Comparison of ENCODE assay signal across 8 cellular contexts in genomic region chr1:21659099-21659923, GRCh38. TPM values are rescaled to one million over a fixed set of nuclear protein-coding genes. Genes with fewer than 3 reads are reported as not detected.
DNase-seq lines count a peak whose midpoint lies in the region; ATAC-seq, FAIRE-seq and TF ChIP-seq lines count a peak whose summit lies in the region.

No MANE protein-coding gene starts in this region.

- peak; percentile 33 for DNase-seq in AG10803 (ENCODE audit: low read depth)
- DNase-seq in H54 (ENCODE audit: insufficient read length, low spot score) = peak; percentile 74
- DNase-seq in NCI-H345 treated with DMSO at 0.1 percent for 48 hours (lab: John Stamatoyannopoulos, UW; ENCODE audit: unreplicated experiment) = peak; percentile 51
- DNase-seq in activated CD4-positive, alpha-beta T cell treated with anti-CD3 and anti-CD28 coated beads for 48 hours = peak; percentile 82
- DNase-seq in choroid plexus epithelial cell (ENCODE audit: low read depth) = peak; percentile 59
- peak; percentile 79 for DNase-seq in left lobe of liver (ENCODE audit: low spot score)
- DNase-seq in stimulated activated CD4-positive, alpha-beta T cell treated with anti-CD3 and anti-CD28 coated beads, Interleukin-4, amount 100 ng/mL, for 4 hours = peak; percentile 64 to 70

- no peak for TF ChIP-seq POLR2A in H54 (IDR thresholded peaks at IDR 0.05; ENCODE audit: low read depth, low read length)

- no peak for FAIRE-seq in H54 (lab: Jason Lieb, UNC)

- no peak overlapping the region for H3K4me3 ChIP-seq in AG10803 (ENCODE audit: low read length)
- no peak overlapping the region for H3K4me3 ChIP-seq in choroid plexus epithelial cell (ENCODE audit: low read depth, low read length)

- peak; percentile 75 for TF ChIP-seq CTCF in AG10803 (conservative IDR thresholded peaks at IDR 0.05; ENCODE audit: low read length)
- TF ChIP-seq CTCF in choroid plexus epithelial cell (conservative IDR thresholded peaks at IDR 0.05; ENCODE audit: low read depth, low read length) = peak; percentile 80

- peak; percentile 98 for ATAC-seq in left lobe of liver
- no peak for ATAC-seq in GM19463 (IDR thresholded peaks at IDR 0.05; ENCODE audit: unreplicated experiment)

RNA-seq across cellular contexts. Expression of gene RAP1GAP, which starts 9.8 kb away (rescaled TPM):
- total RNA-seq in left lobe of liver = 10.8 TPM
